ENCODE assay signal across 13 cellular contexts in the genomic region with DNA sequence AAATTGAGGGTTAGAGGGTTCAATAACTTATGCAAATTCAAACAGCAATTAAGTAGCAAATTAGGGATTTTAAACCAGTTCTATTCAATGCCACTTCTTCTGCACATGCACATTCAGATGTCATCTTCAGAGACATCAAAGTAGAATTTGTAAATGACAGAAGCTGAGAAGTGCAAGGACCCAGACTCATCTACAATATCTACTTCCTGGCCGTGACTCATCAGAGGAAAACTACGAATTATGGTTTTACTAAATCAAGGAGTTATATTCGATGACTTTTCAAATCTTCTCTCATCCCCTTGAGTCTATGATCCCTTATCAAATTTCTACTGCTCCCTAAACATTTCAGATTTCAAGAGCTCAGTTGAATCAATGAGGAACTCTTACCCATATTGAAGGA. TPM values are rescaled to one million over a fixed set of nuclear protein-coding genes. Genes with fewer than 3 reads are reported as not detected.
DNase-seq lines count a peak whose midpoint lies in the region; ATAC-seq and TF ChIP-seq lines count a peak whose summit lies in the region.
"Had no signal": no experiment of that assay in that cellular context is flagged by ENCODE, and none has a peak within 500 bp of the region (broad histone marks: within the 10 kb centered on the region; RNA-seq: fewer than 3 reads in every experiment).

No MANE protein-coding gene starts in this region.

- peaks cover 10% of the 10 kb centered on the region for H3K4me1 Mint-ChIP-seq in CD4-positive, alpha-beta T cell (ENCODE audit: low read depth)
- peaks cover 54% of the 10 kb centered on the region for H3K4me1 Mint-ChIP-seq in activated naive CD8-positive, alpha-beta T cell treated with anti-CD3 and anti-CD28 coated beads for 36 hours

- H3K36me3 Mint-ChIP-seq in CD4-positive, alpha-beta T cell (ENCODE audit: low read depth) = no peaks in the 10 kb centered on the region
- H3K36me3 Mint-ChIP-seq in activated naive CD8-positive, alpha-beta T cell treated with anti-CD3 and anti-CD28 coated beads for 36 hours = no peaks in the 10 kb centered on the region

- intact Hi-C loops in CD4-positive, alpha-beta T cell (cut with DNase I, micrococcal nuclease) = no loop called here
- intact Hi-C loops in right lobe of liver (cut with DNase I) = loop anchor here in 1 of 2 donors (10.0 kb wide), 1 partner anchor 74 kb away; the partner anchor contains the start of gene MYO1B

- WGBS in right lobe of liver (ENCODE audit: insufficient coverage, low coverage, low lambda C conversion rate, missing lambda C conversion rate) = 73% methylated on average over 3 of the region's 3 CpGs

- H3K9me3 ChIP-seq in CD4-positive, alpha-beta T cell (ENCODE audit: control insufficient read depth, low read length) = no peaks in the 10 kb centered on the region
- no peaks in the 10 kb centered on the region for H3K9me3 ChIP-seq in right lobe of liver
- H3K9me3 ChIP-seq: prostate gland, tibial artery had no signal

- CTCF ChIA-PET in CD4-positive, alpha-beta T cell (lab: Charles Lee) = interaction anchor here (1.2 kb wide), 1 partner anchor 351 kb away, joined by 4 read pairs; no protein-coding TSS in a partner anchor

- H3K27ac ChIP-seq in CD4-positive, alpha-beta T cell (ENCODE audit: low read depth, low read length) = no peak overlapping the region
- H3K27ac ChIP-seq in right lobe of liver = peak overlapping the region in 2 of 3 donors; percentile 62 to 69
- H3K27ac ChIP-seq: prostate gland, tibial artery had no signal

- POLR2A ChIA-PET in CD4-positive, alpha-beta T cell (lab: Charles Lee) = interaction anchor here (0.6 to 0.7 kb wide), 2 partner anchors 119 to 152 kb away, joined by 3 to 4 read pairs; no protein-coding TSS in a partner anchor

- H3K9me3 Mint-ChIP-seq in CD4-positive, alpha-beta T cell = no peaks in the 10 kb centered on the region
- H3K9me3 Mint-ChIP-seq in activated naive CD8-positive, alpha-beta T cell treated with anti-CD3 and anti-CD28 coated beads for 36 hours = no peaks in the 10 kb centered on the region

- H3K4me1 ChIP-seq in right lobe of liver = peaks cover 0 to 81% (median 27%) of the 10 kb centered on the region in 4 donors
- H3K4me1 ChIP-seq: prostate gland had no signal

- H3K36me3 ChIP-seq in right lobe of liver = no peaks in the 10 kb centered on the region
- H3K36me3 ChIP-seq: prostate gland, tibial artery had no signal

- no peak for TF ChIP-seq CTCF in CD4-positive, alpha-beta T cell (IDR thresholded peaks at IDR 0.05)
- TF ChIP-seq CTCF in right lobe of liver (IDR thresholded peaks at IDR 0.05) (no peak), GM13976 (IDR thresholded peaks at IDR 0.05; ENCODE audit: borderline replicate concordance, control extremely low read depth, extremely low read depth, insufficient read depth, missing control alignments) (no peak)

- in situ Hi-C loops in GM13976 (cut with MboI; ENCODE audit: low sequenced_read_pairs, unreplicated experiment) = no loop called here

- no peaks in the 10 kb centered on the region for H3K27me3 ChIP-seq in CD4-positive, alpha-beta T cell (ENCODE audit: control insufficient read depth, insufficient read depth, low read length)
- H3K27me3 ChIP-seq in right lobe of liver = no peaks in the 10 kb centered on the region
- H3K27me3 ChIP-seq: tibial artery had no signal

- H3K4me3 Mint-ChIP-seq in CD4-positive, alpha-beta T cell = no peak overlapping the region
- no peak overlapping the region for H3K4me3 Mint-ChIP-seq in activated naive CD8-positive, alpha-beta T cell treated with anti-CD3 and anti-CD28 coated beads for 36 hours
- H3K4me3 Mint-ChIP-seq: B cell had no signal

- no peaks in the 10 kb centered on the region for H3K27me3 Mint-ChIP-seq in CD4-positive, alpha-beta T cell
- no peaks in the 10 kb centered on the region for H3K27me3 Mint-ChIP-seq in activated naive CD8-positive, alpha-beta T cell treated with anti-CD3 and anti-CD28 coated beads for 36 hours

- peak; percentile 74 for ATAC-seq in CD4-positive, alpha-beta T cell (ENCODE audit: poor library complexity)
- no peak for ATAC-seq in right lobe of liver
- ATAC-seq in GM21423 (IDR thresholded peaks at IDR 0.05; ENCODE audit: unreplicated experiment) = no peak

- no peak overlapping the region for H3K27ac Mint-ChIP-seq in CD4-positive, alpha-beta T cell
- peak overlapping the region; percentile 64 for H3K27ac Mint-ChIP-seq in activated naive CD8-positive, alpha-beta T cell treated with anti-CD3 and anti-CD28 coated beads for 36 hours
- H3K27ac Mint-ChIP-seq: B cell had no signal

- no peak overlapping the region for H3K4me3 ChIP-seq in right lobe of liver
- H3K4me3 ChIP-seq: prostate gland, tibial artery had no signal

- no peak for DNase-seq in CD4-positive, alpha-beta T cell
- DNase-seq in HT1080 (ENCODE audit: low read depth) (peak; percentile 21), right lobe of liver (no peak), NCI-H1436 (lab: John Stamatoyannopoulos, UW) (no peak), GM13976 (ENCODE audit: low spot score) (no peak)
- no peak for DNase-seq in activated naive CD8-positive, alpha-beta T cell treated with anti-CD3 and anti-CD28 coated beads for 36 hours
- no peak for DNase-seq in stimulated activated CD4-positive, alpha-beta T cell treated with anti-CD3 and anti-CD28 coated beads, Interleukin-1b, Interleukin-23, amount 100 ng/mL, for 48 hours
- DNase-seq: NCI-H1105 treated with DMSO at 0.1 percent for 48 hours; stimulated activated CD4-positive, alpha-beta T cell treated with anti-CD3 and anti-CD28 coated beads, Interleukin-15, amount 100 ng/mL, for 24 hours; tibial artery had no signal

- TF ChIP-seq POLR2A in right lobe of liver (IDR thresholded peaks at IDR 0.05) = no peak

RNA-seq across cellular contexts. Expression of gene STAT4, which starts 20.0 kb away (rescaled TPM):
- total RNA-seq in CD4-positive, alpha-beta T cell = 10 to 100 TPM; 77.1 to 83.0 TPM
- total RNA-seq in HT1080 (2014; rRNA removed; shearing (Covaris generic)) = not detected in 2 replicates
- 0.10 and 0.14 TPM in 2 replicates for polyA plus RNA-seq in HT1080 (2015; cell fraction: cytosol; rRNA removed)
- polyA plus RNA-seq in HT1080 (2015; cell fraction: nucleus; rRNA removed) = 0.06 TPM in 1 of 2 replicates, not detected in the other
- 10 to 100 TPM; 80.6 to 81.0 TPM for total RNA-seq in activated naive CD8-positive, alpha-beta T cell treated with anti-CD3 and anti-CD28 coated beads for 36 hours
- total RNA-seq in right lobe of liver = 1 to 10 TPM in 5 of 6 experiments, under 1 TPM in 1; 0.90 to 6.1 (median 3.2) TPM

Comparison
In these comparisons a context has a peak if more than half of its experiments do, and no peak if none do; other contexts are left out.
1. RNA of gene STAT4, which starts 20.0 kb away (total RNA-seq): 77.1 to 83.0 TPM in CD4-positive, alpha-beta T cell and 80.6 to 81.0 TPM in activated naive CD8-positive, alpha-beta T cell treated with anti-CD3 and anti-CD28 coated beads for 36 hours; 0.90 to 6.1 TPM in right lobe of liver and not detected in HT1080; every median in the first group is over 10 times any median in the second.